ENCODE assay signal across 9 cellular contexts in the genomic region with DNA sequence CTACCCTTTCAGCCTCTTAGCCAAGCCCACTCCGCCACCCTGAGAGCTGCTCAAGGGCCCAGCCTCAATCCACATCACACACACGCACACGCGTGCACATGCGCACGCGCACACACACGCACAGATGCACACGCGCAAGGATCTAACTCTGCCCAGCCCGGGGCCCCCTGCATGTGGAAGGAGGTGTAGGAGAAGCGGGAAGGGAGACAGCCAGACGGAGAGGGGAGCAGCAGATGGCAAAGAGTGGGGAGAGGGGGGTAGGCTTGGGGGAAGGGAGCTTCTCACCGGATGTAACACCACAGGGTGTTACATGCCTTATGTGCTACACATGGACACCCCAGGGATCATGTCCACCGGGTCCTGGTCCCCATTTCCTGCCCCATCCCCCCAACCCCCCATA. TPM values are rescaled to one million over a fixed set of nuclear protein-coding genes. Genes with fewer than 3 reads are reported as not detected.
DNase-seq lines count a peak whose midpoint lies in the region; ATAC-seq, FAIRE-seq and TF ChIP-seq lines count a peak whose summit lies in the region.
"Had no signal": no experiment of that assay in that cellular context is flagged by ENCODE, and none has a peak within 500 bp of the region (broad histone marks: within the 10 kb centered on the region; RNA-seq: fewer than 3 reads in every experiment).

No MANE protein-coding gene starts in this region.

- H3K4me3 Mint-ChIP-seq in activated naive CD4-positive, alpha-beta T cell treated with anti-CD3 and anti-CD28 coated beads, Interleukin-2, amount 50 U/mL, for 24 hours = peak overlapping the region; percentile 71
- peak overlapping the region; percentile 45 for H3K4me3 Mint-ChIP-seq in astrocyte (ENCODE audit: unreplicated experiment)
- H3K4me3 Mint-ChIP-seq in memory B cell = peak overlapping the region; percentile 76

- H3K4me1 Mint-ChIP-seq in activated naive CD4-positive, alpha-beta T cell treated with anti-CD3 and anti-CD28 coated beads, Interleukin-2, amount 50 U/mL, for 24 hours = peaks cover 36% of the 10 kb centered on the region
- H3K4me1 Mint-ChIP-seq in astrocyte (ENCODE audit: low read depth, unreplicated experiment) (peaks cover 25% of the 10 kb centered on the region), memory B cell (peaks cover 33% of the 10 kb centered on the region)

- H3K36me3 ChIP-seq in astrocyte (ENCODE audit: insufficient read depth, low read length) (peaks cover 19% of the 10 kb centered on the region), upper lobe of left lung (peaks cover 3 to 34% (median 16%) of the 10 kb centered on the region in 4 donors)

- peak overlapping the region; percentile 82 for H3K27ac Mint-ChIP-seq in activated naive CD4-positive, alpha-beta T cell treated with anti-CD3 and anti-CD28 coated beads, Interleukin-2, amount 50 U/mL, for 24 hours
- H3K27ac Mint-ChIP-seq in astrocyte (ENCODE audit: unreplicated experiment) = peak overlapping the region; percentile 53
- peak overlapping the region; percentile 95 for H3K27ac Mint-ChIP-seq in memory B cell

- H3K27me3 Mint-ChIP-seq in activated naive CD4-positive, alpha-beta T cell treated with anti-CD3 and anti-CD28 coated beads, Interleukin-2, amount 50 U/mL, for 24 hours = no peaks in the 10 kb centered on the region
- H3K27me3 Mint-ChIP-seq in astrocyte (ENCODE audit: low read depth, unreplicated experiment) (no peaks in the 10 kb centered on the region), memory B cell (peaks cover 5% of the 10 kb centered on the region)

- peaks cover 25% of the 10 kb centered on the region for H3K79me2 ChIP-seq in astrocyte (ENCODE audit: insufficient read depth, low read length)

- FAIRE-seq in astrocyte (lab: Jason Lieb, UNC) = no peak

- H3K27me3 ChIP-seq in astrocyte (ENCODE audit: insufficient read depth, low read length) (no peaks in the 10 kb centered on the region), upper lobe of left lung (no peaks in the 10 kb centered on the region), foreskin keratinocyte (no peaks in the 10 kb centered on the region)

- H2AFZ ChIP-seq in astrocyte (ENCODE audit: low read depth, low read length) = no peak overlapping the region

- no peak for ATAC-seq in memory B cell (ENCODE audit: low read depth)
- ATAC-seq in upper lobe of left lung (ENCODE audit: low FRiP score in 2 of 2) = peak in 1 of 2 donors; percentile 5
- ATAC-seq in left lobe of liver = no peak
- ATAC-seq in foreskin keratinocyte = no peak

- H3K4me3 ChIP-seq in astrocyte (ENCODE audit: insufficient read depth, low read depth, low read length) (peak overlapping the region; percentile 59), upper lobe of left lung (peak overlapping the region in 3 of 4 donors; percentile 45 to 52 (median 50))

- H4K20me1 ChIP-seq in astrocyte (ENCODE audit: insufficient read depth, low read length) = peaks cover 47% of the 10 kb centered on the region

- no peak for TF ChIP-seq CTCF in astrocyte (IDR thresholded peaks at IDR 0.05; ENCODE audit: insufficient read depth, low read depth, low read length)
- TF ChIP-seq CTCF in upper lobe of left lung (IDR thresholded peaks at IDR 0.05) = no peak
- TF ChIP-seq CTCF in foreskin keratinocyte (conservative IDR thresholded peaks at IDR 0.05) = no peak

- no peak for TF ChIP-seq EP300 in upper lobe of left lung (IDR thresholded peaks at IDR 0.05)

- H3K9me3 ChIP-seq in astrocyte (ENCODE audit: insufficient read depth, low read depth, low read length) (no peaks in the 10 kb centered on the region), upper lobe of left lung (no peaks in the 10 kb centered on the region)

- H3K27ac ChIP-seq in astrocyte (ENCODE audit: low read depth, low read length) (peak overlapping the region; percentile 59), upper lobe of left lung (peak overlapping the region in 3 of 4 donors; percentile 35 to 67 (median 50)), foreskin keratinocyte (no peak overlapping the region)

- H3K9me3 Mint-ChIP-seq in activated naive CD4-positive, alpha-beta T cell treated with anti-CD3 and anti-CD28 coated beads, Interleukin-2, amount 50 U/mL, for 24 hours = no peaks in the 10 kb centered on the region
- no peaks in the 10 kb centered on the region for H3K9me3 Mint-ChIP-seq in astrocyte (ENCODE audit: unreplicated experiment)
- no peaks in the 10 kb centered on the region for H3K9me3 Mint-ChIP-seq in memory B cell

- DNase-seq in activated naive CD4-positive, alpha-beta T cell treated with anti-CD3 and anti-CD28 coated beads, Interleukin-2, amount 50 U/mL, for 16 hours = no peak
- no peak for DNase-seq in astrocyte (ENCODE audit: low read depth)
- DNase-seq in memory B cell (ENCODE audit: low spot score in 2 of 2) = no peak
- DNase-seq in upper lobe of left lung = no peak
- DNase-seq in left lobe of liver (ENCODE audit: low spot score) = no peak
- DNase-seq in foreskin keratinocyte = no peak
- DNase-seq in activated CD4-positive, CD25-positive, alpha-beta regulatory T cell (lab: John Stamatoyannopoulos, UW) = no peak

- H3K9ac ChIP-seq in astrocyte (ENCODE audit: low read length) = peak overlapping the region; percentile 79

- TF ChIP-seq POLR2A in upper lobe of left lung (IDR thresholded peaks at IDR 0.05) = no peak

- no peaks in the 10 kb centered on the region for H3K36me3 Mint-ChIP-seq in activated naive CD4-positive, alpha-beta T cell treated with anti-CD3 and anti-CD28 coated beads, Interleukin-2, amount 50 U/mL, for 24 hours
- H3K36me3 Mint-ChIP-seq in astrocyte (ENCODE audit: low read depth, unreplicated experiment) (peaks cover 15% of the 10 kb centered on the region), memory B cell (no peaks in the 10 kb centered on the region)

- H3K4me2 ChIP-seq in astrocyte (ENCODE audit: low read length) = peak overlapping the region; percentile 90

- H3K4me1 ChIP-seq in astrocyte (ENCODE audit: insufficient read depth, low read length) (peaks cover 21% of the 10 kb centered on the region), upper lobe of left lung (peaks cover 10 to 18% (median 13%) of the 10 kb centered on the region in 4 donors), foreskin keratinocyte (no peaks in the 10 kb centered on the region)

- 79 to 84% methylated on average over 15 of the region's 15 CpGs for WGBS in upper lobe of left lung, 2 donors

RNA-seq across cellular contexts. Expression of a gene that starts 15.3 kb away (rescaled TPM):
- total RNA-seq in astrocyte (45.6 and 48.0 TPM in 2 replicates), upper lobe of left lung (10 to 100 TPM; 10.5 to 32.5 (median 19.4) TPM), left lobe of liver (5.5 TPM), foreskin keratinocyte (7.3 and 7.7 TPM in 2 replicates)
- polyA plus RNA-seq in foreskin keratinocyte = 6.2 and 6.4 TPM in 2 replicates

RNA-seq across cellular contexts. Expression of a gene that starts 15.4 kb away (rescaled TPM):
- total RNA-seq in astrocyte = 354 and 399 TPM in 2 replicates
- 1,000 to 10,000 TPM in 2 of 6 donors, 100 to 1,000 TPM in 4; 377 to 1,449 (median 553) TPM for total RNA-seq in upper lobe of left lung
- total RNA-seq in left lobe of liver = 1,044 TPM
- 232 and 285 TPM in 2 replicates for total RNA-seq in foreskin keratinocyte
- polyA plus RNA-seq in foreskin keratinocyte = 223 and 266 TPM in 2 replicates

RNA-seq across cellular contexts. Expression of a gene that starts 25.2 kb away (rescaled TPM):
- 3.6 and 5.0 TPM in 2 replicates for total RNA-seq in astrocyte
- total RNA-seq in upper lobe of left lung = 10 to 100 TPM in 1 of 6 donors, 1 to 10 TPM in 4, not detected in 1; 1.1 to 11.5 (median 6.8) TPM
- 526 TPM for total RNA-seq in left lobe of liver
- 0.14 and 0.21 TPM in 2 replicates for total RNA-seq in foreskin keratinocyte
- polyA plus RNA-seq in foreskin keratinocyte = 0.28 and 0.46 TPM in 2 replicates
- total RNA-seq: M059J had no signal

RNA-seq across cellular contexts. Expression of a gene that starts 30.0 kb away (rescaled TPM):
- 30.2 and 34.4 TPM in 2 replicates for total RNA-seq in astrocyte
- total RNA-seq in upper lobe of left lung = 10 to 100 TPM; 40.4 to 70.2 (median 42.4) TPM
- 10.0 TPM for total RNA-seq in left lobe of liver
- 41.5 and 45.0 TPM in 2 replicates for total RNA-seq in foreskin keratinocyte
- polyA plus RNA-seq in foreskin keratinocyte = 28.0 and 31.2 TPM in 2 replicates

RNA-seq across cellular contexts. Expression of a gene that starts 34.9 kb away (rescaled TPM):
- total RNA-seq in astrocyte = 78.0 and 89.5 TPM in 2 replicates
- 10 to 100 TPM; 25.4 to 54.5 (median 31.2) TPM for total RNA-seq in upper lobe of left lung
- 16.5 TPM for total RNA-seq in left lobe of liver
- total RNA-seq in foreskin keratinocyte = 49.1 and 51.2 TPM in 2 replicates
- polyA plus RNA-seq in foreskin keratinocyte = 55.9 and 56.8 TPM in 2 replicates

Comparison
In these comparisons a context has a peak if more than half of its experiments do, and no peak if none do; other contexts are left out.
1. RNA of a gene that starts 25.2 kb away (total RNA-seq): 526 TPM in left lobe of liver (single experiment); 1.1 to 11.5 TPM in upper lobe of left lung, 3.6 to 5.0 TPM in astrocyte and 0.14 to 0.21 TPM in foreskin keratinocyte; every median in the first group is over 10 times any median in the second.
2. Peak in every context shown above with its lines, with median percentiles within 50 percentile points of each other: H3K27ac Mint-ChIP-seq and H3K4me3 Mint-ChIP-seq.